ENCODE assay signal across 8 cellular contexts in genomic region chr20:4726710-4727391, GRCh38. TPM values are rescaled to one million over a fixed set of nuclear protein-coding genes. Genes with fewer than 3 reads are reported as not detected.
DNase-seq lines count a peak whose midpoint lies in the region; ATAC-seq and TF ChIP-seq lines count a peak whose summit lies in the region.

No MANE protein-coding gene starts in this region.

- no peaks in the 10 kb centered on the region for H3K36me3 Mint-ChIP-seq in activated T-cell treated with anti-CD3 and anti-CD28 coated beads, Interleukin-2, amount 50 U/mL, for 72 hours (ENCODE audit: insufficient read depth in 2 of 2)

- ATAC-seq in HG03175 (IDR thresholded peaks at IDR 0.05; ENCODE audit: unreplicated experiment): peak; percentile 72
- peak; percentile 56 to 68 for ATAC-seq in activated T-cell treated with anti-CD3 and anti-CD28 coated beads, Interleukin-2, amount 50 U/mL, for 72 hours (replicated peaks in 1 of 2)

- H3K27ac Mint-ChIP-seq in activated T-cell treated with anti-CD3 and anti-CD28 coated beads, Interleukin-2, amount 50 U/mL, for 72 hours: peak overlapping the region; percentile 20

- DNase-seq in GM04503 (ENCODE audit: low read depth) (peak; percentile 37), left ventricle myocardium inferior (no peak), NCI-H524 (lab: John Stamatoyannopoulos, UW) (no peak), NK-92 (lab: John Stamatoyannopoulos, UW; ENCODE audit: unreplicated experiment) (no peak)
- peak; percentile 31 to 58 for DNase-seq in activated T-cell treated with anti-CD3 and anti-CD28 coated beads, Interleukin-2, amount 50 U/mL, for 72 hours
- DNase-seq in NK-92 treated with Interleukin-12 subunit alpha and Interleukin-12 subunit beta, amount 100 ng/mL, for 24 hours (lab: John Stamatoyannopoulos, UW): no peak

- H3K4me1 ChIP-seq in left ventricle myocardium inferior (peaks cover 19% of the 10 kb centered on the region), thymus (ENCODE audit: control insufficient read depth, insufficient read depth, low read length) (no peaks in the 10 kb centered on the region)

- H3K9me3 ChIP-seq in left ventricle myocardium inferior (replicated peaks) (no peaks in the 10 kb centered on the region), thymus (ENCODE audit: control insufficient read depth) (no peaks in the 10 kb centered on the region)

- peak overlapping the region; percentile 42 for H3K4me3 ChIP-seq in left ventricle myocardium inferior
- no peak overlapping the region for H3K4me3 ChIP-seq in thymus (ENCODE audit: low read length)

- 54% methylated on average over 16 of the region's 16 CpGs for WGBS in thymus

- H3K36me3 ChIP-seq in left ventricle myocardium inferior (no peaks in the 10 kb centered on the region), thymus (ENCODE audit: control insufficient read depth, insufficient read depth) (no peaks in the 10 kb centered on the region)

- peaks cover 9% of the 10 kb centered on the region for H3K4me1 Mint-ChIP-seq in activated T-cell treated with anti-CD3 and anti-CD28 coated beads, Interleukin-2, amount 50 U/mL, for 72 hours (ENCODE audit: low read depth)

- H3K9me3 Mint-ChIP-seq in activated T-cell treated with anti-CD3 and anti-CD28 coated beads, Interleukin-2, amount 50 U/mL, for 72 hours: no peaks in the 10 kb centered on the region

- H3K27me3 ChIP-seq in left ventricle myocardium inferior (ENCODE audit: low read depth) (no peaks in the 10 kb centered on the region), thymus (ENCODE audit: control insufficient read depth, insufficient read depth) (no peaks in the 10 kb centered on the region)

- H3K27ac ChIP-seq in left ventricle myocardium inferior (replicated peaks) (peak overlapping the region; percentile 9), thymus (ENCODE audit: low read depth) (peak overlapping the region; percentile 15)

- TF ChIP-seq CTCF in left ventricle myocardium inferior (IDR thresholded peaks at IDR 0.05; ENCODE audit: borderline replicate concordance): no peak

- intact Hi-C loops in left ventricle myocardium inferior (cut with micrococcal nuclease): no loop called here

- peak overlapping the region; percentile 39 to 62 for H3K4me3 Mint-ChIP-seq in activated T-cell treated with anti-CD3 and anti-CD28 coated beads, Interleukin-2, amount 50 U/mL, for 72 hours

- peaks cover 4% of the 10 kb centered on the region for H3K27me3 Mint-ChIP-seq in activated T-cell treated with anti-CD3 and anti-CD28 coated beads, Interleukin-2, amount 50 U/mL, for 72 hours (ENCODE audit: low read depth)

RNA-seq across cellular contexts. Expression of gene PRND, which starts 5.1 kb away (rescaled TPM):
- total RNA-seq in activated T-cell treated with anti-CD3 and anti-CD28 coated beads, Interleukin-2, amount 50 U/mL, for 72 hours: not detected
- not detected for total RNA-seq in left ventricle myocardium inferior
- polyA plus RNA-seq in thymus: 0.14 TPM

RNA-seq across cellular contexts. Expression of gene PRNP, which starts 40.6 kb away (rescaled TPM):
- 10 to 100 TPM; 69.3 to 97.3 TPM for total RNA-seq in activated T-cell treated with anti-CD3 and anti-CD28 coated beads, Interleukin-2, amount 50 U/mL, for 72 hours
- total RNA-seq in left ventricle myocardium inferior: 127 TPM
- 78.3 TPM for polyA plus RNA-seq in thymus

Comparison
In these comparisons a context has a peak if more than half of its experiments do, and no peak if none do; other contexts are left out.
1. DNase-seq: peak in GM04503 (single experiment) and activated T-cell treated with anti-CD3 and anti-CD28 coated beads, Interleukin-2, amount 50 U/mL, for 72 hours (2 of 2); none in left ventricle myocardium inferior (single experiment), NCI-H524 (0 of 2), NK-92 treated with Interleukin-12 subunit alpha and Interleukin-12 subunit beta, amount 100 ng/mL, for 24 hours (single experiment) and NK-92 (single experiment).